ENCODE assay signal across 8 cellular contexts in genomic region chr10:38355997-38356926, GRCh38.
DNase-seq lines count a peak whose midpoint lies in the region; ATAC-seq and TF ChIP-seq lines count a peak whose summit lies in the region.
"Not testable (repeated sequence)": the region's sequence is repeated elsewhere in the genome, so short reads cannot be mapped to it uniquely, and the experiment has no call there.

No MANE protein-coding gene starts in this region.

- H3K9ac ChIP-seq in duodenal mucosa (ENCODE audit: low read depth in 1 of 2, low read length in 2 of 2) = peak overlapping the region; percentile 26 to 65

- intact Hi-C loops in activated CD8-positive, alpha-beta T cell treated with anti-CD3 and anti-CD28 coated beads for 36 hours (cut with micrococcal nuclease) = not testable (repeated sequence)

- H3K36me3 ChIP-seq in CD4-positive, CD25-positive, alpha-beta regulatory T cell (ENCODE audit: control insufficient read depth, insufficient read depth, low read length); duodenal mucosa (ENCODE audit: control insufficient read depth in 1 of 2, insufficient read depth in 2 of 2, low read length in 2 of 2): not testable (repeated sequence)

- H3K9me3 ChIP-seq in CD4-positive, CD25-positive, alpha-beta regulatory T cell (ENCODE audit: control insufficient read depth in 2 of 2, low read length in 2 of 2); duodenal mucosa (ENCODE audit: control insufficient read depth in 1 of 2, low read length in 2 of 2): not testable (repeated sequence)

- not testable (repeated sequence) for H3K36me3 Mint-ChIP-seq in CD4-positive, CD25-positive, alpha-beta regulatory T cell; activated CD8-positive, alpha-beta T cell treated with anti-CD3 and anti-CD28 coated beads for 36 hours (ENCODE audit: low read depth)

- not testable (repeated sequence) for H3K4me1 ChIP-seq in CD4-positive, CD25-positive, alpha-beta regulatory T cell (ENCODE audit: control insufficient read depth, insufficient read depth, low read length, poor library complexity, severe bottlenecking); duodenal mucosa (ENCODE audit: control insufficient read depth in 1 of 2, insufficient read depth in 2 of 2, low read length in 2 of 2)

- POLR2A ChIA-PET in activated CD8-positive, alpha-beta T cell treated with anti-CD3 and anti-CD28 coated beads for 36 hours (lab: Charles Lee) = not testable (repeated sequence)

- peak overlapping the region; percentile 79 for H3K4me3 ChIP-seq in CD4-positive, CD25-positive, alpha-beta regulatory T cell (ENCODE audit: low read depth, low read length)
- H3K4me3 ChIP-seq in duodenal mucosa (ENCODE audit: low read depth in 1 of 2, low read length in 2 of 2) = peak overlapping the region; percentile 62 to 63

- peak; percentile 99 for ATAC-seq in CD4-positive, CD25-positive, alpha-beta regulatory T cell (ENCODE audit: low read depth in 2 of 2)
- peak; percentile 100 for ATAC-seq in GM19455 (IDR thresholded peaks at IDR 0.05; ENCODE audit: unreplicated experiment)
- ATAC-seq in HG03558 (IDR thresholded peaks at IDR 0.05; ENCODE audit: extremely low read depth, unreplicated experiment) = peak; percentile 97
- ATAC-seq in activated CD8-positive, alpha-beta T cell treated with anti-CD3 and anti-CD28 coated beads for 36 hours = peak; percentile 99

- not testable (repeated sequence) for H3K27me3 ChIP-seq in CD4-positive, CD25-positive, alpha-beta regulatory T cell (ENCODE audit: control insufficient read depth, insufficient read depth, low read length); duodenal mucosa (ENCODE audit: control insufficient read depth in 1 of 2, insufficient read depth in 2 of 2, low read length in 2 of 2)

- peak; percentile 78 to 83 (median 83) for DNase-seq in CD4-positive, CD25-positive, alpha-beta regulatory T cell
- DNase-seq in NCI-H774 (lab: John Stamatoyannopoulos, UW) (peak; percentile 55), lung microvascular endothelial cell (ENCODE audit: low read depth in 2 of 2) (peak; percentile 63 to 68)
- peak; percentile 84 for DNase-seq in activated CD8-positive, alpha-beta T cell treated with anti-CD3 and anti-CD28 coated beads for 36 hours
- DNase-seq in stimulated activated CD4-positive, alpha-beta T cell treated with anti-CD3 and anti-CD28 coated beads, Interleukin-4, amount 100 ng/mL, for 4 hours = peak; percentile 64 to 79

- CTCF ChIA-PET in activated CD8-positive, alpha-beta T cell treated with anti-CD3 and anti-CD28 coated beads for 36 hours (lab: Charles Lee) = not testable (repeated sequence)

- not testable (repeated sequence) for H3K9me3 Mint-ChIP-seq in CD4-positive, CD25-positive, alpha-beta regulatory T cell; activated CD8-positive, alpha-beta T cell treated with anti-CD3 and anti-CD28 coated beads for 36 hours

- peak overlapping the region; percentile 93 to 97 (median 96) for H3K4me3 Mint-ChIP-seq in CD4-positive, CD25-positive, alpha-beta regulatory T cell
- peak overlapping the region; percentile 92 for H3K4me3 Mint-ChIP-seq in activated CD8-positive, alpha-beta T cell treated with anti-CD3 and anti-CD28 coated beads for 36 hours

- H3K27ac ChIP-seq in CD4-positive, CD25-positive, alpha-beta regulatory T cell (ENCODE audit: insufficient read depth, low read length, poor library complexity, severe bottlenecking) = peak overlapping the region; percentile 84
- peak overlapping the region; percentile 81 for H3K27ac ChIP-seq in duodenal mucosa (ENCODE audit: low read depth, low read length)

- peak overlapping the region; percentile 91 to 99 (median 94) for H3K27ac Mint-ChIP-seq in CD4-positive, CD25-positive, alpha-beta regulatory T cell
- H3K27ac Mint-ChIP-seq in activated CD8-positive, alpha-beta T cell treated with anti-CD3 and anti-CD28 coated beads for 36 hours = peak overlapping the region; percentile 99

- TF ChIP-seq CTCF in activated CD8-positive, alpha-beta T cell treated with anti-CD3 and anti-CD28 coated beads for 36 hours (IDR thresholded peaks at IDR 0.05) = not testable (repeated sequence)

- not testable (repeated sequence) for H3K27me3 Mint-ChIP-seq in CD4-positive, CD25-positive, alpha-beta regulatory T cell; activated CD8-positive, alpha-beta T cell treated with anti-CD3 and anti-CD28 coated beads for 36 hours

- peaks cover 0 to 29% (median 7%) of the 10 kb centered on the region in 4 donors for H3K4me1 Mint-ChIP-seq in CD4-positive, CD25-positive, alpha-beta regulatory T cell
- H3K4me1 Mint-ChIP-seq in activated CD8-positive, alpha-beta T cell treated with anti-CD3 and anti-CD28 coated beads for 36 hours (ENCODE audit: low read depth) = not testable (repeated sequence)

Comparison
In these comparisons a context has a peak if more than half of its experiments do, and no peak if none do; other contexts are left out.
1. Peak in every context shown above with its lines: DNase-seq, ATAC-seq, H3K4me3 ChIP-seq and H3K27ac ChIP-seq.